In genomic region chr5:173627271-173627670, GRCh38 we compare ENCODE assay signal across 18 cellular contexts.
"Had no signal": no experiment of that assay in that cellular context is flagged by ENCODE, and none has a peak within 500 bp of the region (broad histone marks: within the 10 kb centered on the region; RNA-seq: fewer than 3 reads in every experiment).

No MANE protein-coding gene starts in this region.

- DNase-seq: activated CD4-positive, alpha-beta memory T cell treated with anti-CD3 and anti-CD28 coated beads, Interleukin-2, amount 10 ng/mL, durations not matched to agents 7 days and 5 days; activated CD4-positive, alpha-beta T cell treated with anti-CD3 and anti-CD28 coated beads, Interleukin-2, amount 10 ng/mL, durations not matched to agents 24 days and 14 days; activated gamma-delta T cell; activated naive CD4-positive, alpha-beta T cell treated with anti-CD3 and anti-CD28 coated beads, Interleukin-2, amount 50 U/mL, for 16 hours; activated T-cell treated with anti-CD3 and anti-CD28 coated beads for 4 hours; aorta; brain microvascular endothelial cell; central memory CD4-positive, alpha-beta T cell; esophagus squamous epithelium; gastrocnemius medialis; left colon; spleen; stimulated activated CD4-positive, alpha-beta T cell treated with anti-CD3 and anti-CD28 coated beads, Interleukin-4, amount 100 ng/mL, for 1 hour; stimulated activated naive CD4-positive, alpha-beta T cell treated with Interleukin-2 at 50 U/mL for 16 hours; tibial artery had no signal

- H3K27ac ChIP-seq: brain microvascular endothelial cell, esophagus squamous epithelium, gastrocnemius medialis, prostate gland, right atrium auricular region, spleen, tibial artery had no signal

- H3K36me3 ChIP-seq: brain microvascular endothelial cell, esophagus squamous epithelium, gastrocnemius medialis, prostate gland, right atrium auricular region, spleen, tibial artery had no signal

- H3K4me3 ChIP-seq: esophagus squamous epithelium, gastrocnemius medialis, prostate gland, right atrium auricular region, spleen, tibial artery had no signal

- H3K27me3 ChIP-seq: esophagus squamous epithelium, gastrocnemius medialis, right atrium auricular region, spleen had no signal

- ATAC-seq: activated CD4-positive, CD25-positive, alpha-beta regulatory T cell treated with anti-CD3 and anti-CD28 coated beads, Interleukin-2, amount 50 U/mL, for 24 hours; left colon had no signal

- H3K4me1 ChIP-seq: prostate gland had no signal

- H3K9me3 ChIP-seq: esophagus squamous epithelium, gastrocnemius medialis, prostate gland, right atrium auricular region, spleen, tibial artery had no signal
